In the genomic region with DNA sequence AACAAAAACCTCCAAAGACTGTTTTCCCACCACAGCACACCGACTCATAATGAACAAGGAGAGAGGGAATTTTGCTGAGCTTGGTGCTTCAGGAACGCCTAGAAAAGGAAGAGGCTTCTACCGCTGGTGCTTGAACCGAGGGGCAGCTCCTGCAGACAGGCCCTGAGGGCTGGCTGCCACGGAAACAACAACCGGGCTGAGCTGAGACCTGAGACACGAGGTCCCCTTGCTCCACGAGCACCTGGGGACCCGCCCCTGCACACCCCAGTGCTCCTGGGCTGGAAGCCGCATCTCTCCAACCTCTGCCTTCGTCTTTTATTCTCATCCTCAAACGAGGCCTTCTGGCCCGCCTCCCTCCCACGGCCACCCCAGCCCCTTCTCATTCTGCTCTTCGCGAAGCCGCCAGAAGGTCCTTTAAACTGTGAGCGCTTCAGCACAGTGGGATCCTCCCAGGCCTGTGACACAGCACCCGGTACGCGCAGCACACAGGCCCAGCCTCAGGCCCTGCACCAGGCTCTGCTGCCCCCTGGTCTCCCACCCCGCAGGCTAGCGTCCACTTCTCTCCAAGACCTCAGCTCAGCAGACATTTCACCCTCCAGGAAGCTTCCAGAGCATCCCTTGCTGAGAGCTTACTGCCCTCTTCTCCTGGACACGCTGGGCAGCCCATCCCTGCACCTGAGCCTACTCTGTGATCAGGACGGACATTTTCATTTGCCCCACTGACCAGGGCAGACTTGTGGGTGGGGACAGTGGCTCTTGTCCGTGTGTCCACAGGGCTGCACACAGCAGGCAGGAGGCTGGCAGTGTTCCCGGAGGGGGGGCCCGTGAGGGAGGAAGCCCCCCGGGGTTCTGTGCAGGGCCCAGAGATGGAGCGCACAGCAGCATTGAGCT, we compare ENCODE assay signal across 14 cellular contexts.
DNase-seq lines count a peak whose midpoint lies in the region; FAIRE-seq and TF ChIP-seq lines count a peak whose summit lies in the region.
"Had no signal": no experiment of that assay in that cellular context is flagged by ENCODE, and none has a peak within 500 bp of the region (broad histone marks: within the 10 kb centered on the region; RNA-seq: fewer than 3 reads in every experiment).

No MANE protein-coding gene starts in this region.

- H3K27ac ChIP-seq in BLaER1 treated with 17β-estradiol and CSF1 and Interleukin-3, amounts not matched to agents 10 nM and 100 nM, result peak overlapping the region in 6 of 11 experiments; percentile 15 to 51 (median 30); a peak in 8 of 22 replicates
- H3K27ac ChIP-seq in HUES6 (ENCODE audit: low read depth, low read length), result peak overlapping the region; percentile 31; the same call in 1 of the 2 replicates
- H3K27ac ChIP-seq in astrocyte (ENCODE audit: low read depth, low read length), result peak overlapping the region; percentile 84
- H3K27ac ChIP-seq: psoas muscle had no signal

- H3K27ac Mint-ChIP-seq in astrocyte (ENCODE audit: unreplicated experiment), result peak overlapping the region; percentile 59
- H3K27ac Mint-ChIP-seq: stimulated activated naive CD8-positive, alpha-beta T cell treated with anti-CD3 and anti-CD28 coated beads, Interleukin-15, amount 100 ng/mL, for 72 hours had no signal

- H4K20me1 ChIP-seq in BLaER1 treated with 17β-estradiol and CSF1 and Interleukin-3, amounts not matched to agents 10 nM and 100 nM, result peaks cover 0 to 38% (median 8%) of the 10 kb centered on the region in 11 experiments; a peak in 7 of 22 replicates
- H4K20me1 ChIP-seq in astrocyte (ENCODE audit: insufficient read depth, low read length), result no peaks in the 10 kb centered on the region

- H3K27me3 Mint-ChIP-seq in astrocyte (ENCODE audit: low read depth, unreplicated experiment), result peaks cover 10% of the 10 kb centered on the region

- H3K4me3 ChIP-seq in BLaER1 treated with 17β-estradiol and CSF1 and Interleukin-3, amounts not matched to agents 10 nM and 100 nM, result no peak overlapping the region
- H3K4me3 ChIP-seq in HUES6 (ENCODE audit: low read depth, low read length) (no peak overlapping the region), astrocyte (ENCODE audit: insufficient read depth, low read depth, low read length) (no peak overlapping the region)
- H3K4me3 ChIP-seq: HAP-1, psoas muscle had no signal

- H3K36me3 Mint-ChIP-seq in astrocyte (ENCODE audit: low read depth, unreplicated experiment), result no peaks in the 10 kb centered on the region

- in situ Hi-C loops in GM13977 (cut with MboI; ENCODE audit: low pct_unique_long_range_greater_than_20kb, low sequenced_read_pairs, unreplicated experiment), result no loop called here

- no peak for TF ChIP-seq CTCF in astrocyte (IDR thresholded peaks at IDR 0.05; ENCODE audit: insufficient read depth, low read depth, low read length)
- TF ChIP-seq CTCF in GM13977 (IDR thresholded peaks at IDR 0.05; ENCODE audit: extremely low read depth, insufficient read depth, missing control alignments), result no peak

- no peak overlapping the region for H3K4me3 Mint-ChIP-seq in astrocyte (ENCODE audit: unreplicated experiment)
- H3K4me3 Mint-ChIP-seq: stimulated activated naive CD8-positive, alpha-beta T cell treated with anti-CD3 and anti-CD28 coated beads, Interleukin-15, amount 100 ng/mL, for 72 hours had no signal

- no peaks in the 10 kb centered on the region for H3K79me2 ChIP-seq in astrocyte (ENCODE audit: insufficient read depth, low read length)

- peaks cover 20% of the 10 kb centered on the region for H3K4me1 Mint-ChIP-seq in astrocyte (ENCODE audit: low read depth, unreplicated experiment)
- H3K4me1 Mint-ChIP-seq: stimulated activated naive CD8-positive, alpha-beta T cell treated with anti-CD3 and anti-CD28 coated beads, Interleukin-15, amount 100 ng/mL, for 72 hours had no signal

- no peaks in the 10 kb centered on the region for H3K36me3 ChIP-seq in BLaER1 treated with 17β-estradiol and CSF1 and Interleukin-3, amounts not matched to agents 10 nM and 100 nM
- H3K36me3 ChIP-seq in HUES6 (ENCODE audit: control insufficient read depth, insufficient read depth, low read length), result no peaks in the 10 kb centered on the region
- H3K36me3 ChIP-seq in astrocyte (ENCODE audit: insufficient read depth, low read length), result no peaks in the 10 kb centered on the region
- H3K36me3 ChIP-seq: BE2C, HAP-1 had no signal

- 0 out of 22 replicates have a peak, but pooled peaks cover 0 to 4% (median 0%) of the 10 kb centered on the region in 11 experiments for H3K9me3 ChIP-seq in BLaER1 treated with 17β-estradiol and CSF1 and Interleukin-3, amounts not matched to agents 10 nM and 100 nM (replicated peaks in 1 of 11)
- H3K9me3 ChIP-seq in HUES6 (ENCODE audit: control insufficient read depth, insufficient read depth, low read depth, low read length) (peaks cover 12% of the 10 kb centered on the region; the same call in 1 of the 2 replicates), astrocyte (ENCODE audit: insufficient read depth, low read depth, low read length) (peaks cover 3% of the 10 kb centered on the region)
- H3K9me3 ChIP-seq: BE2C, HAP-1, psoas muscle had no signal

- DNase-seq in astrocyte (ENCODE audit: low read depth) (no peak), mesenteric fat pad (ENCODE audit: low spot score) (peak; percentile 68), GM13977 (ENCODE audit: low spot score) (no peak), NCI-H2227 (lab: John Stamatoyannopoulos, UW; ENCODE audit: unreplicated experiment) (no peak), NCI-H1930 (lab: John Stamatoyannopoulos, UW) (no peak), NCI-H1048 (lab: John Stamatoyannopoulos, UW) (no peak)
- DNase-seq: activated CD4-positive, CD25-positive, alpha-beta regulatory T cell treated with anti-CD3 and anti-CD28 coated beads, Interleukin-2, amount 50 U/mL, for 72 hours; hippocampal formation; stimulated activated naive CD8-positive, alpha-beta T cell treated with anti-CD3 and anti-CD28 coated beads, Interleukin-15, amount 100 ng/mL, for 72 hours had no signal

- peaks cover 0 to 51% (median 0%) of the 10 kb centered on the region in 11 experiments; a peak in 7 of 22 replicates for H3K27me3 ChIP-seq in BLaER1 treated with 17β-estradiol and CSF1 and Interleukin-3, amounts not matched to agents 10 nM and 100 nM
- H3K27me3 ChIP-seq in HUES6 (ENCODE audit: control insufficient read depth, insufficient read depth, low read length) (no peaks in the 10 kb centered on the region), astrocyte (ENCODE audit: insufficient read depth, low read length) (no peaks in the 10 kb centered on the region)
- H3K27me3 ChIP-seq: BE2C had no signal

- peak overlapping the region; percentile 40 to 86 (median 81) for H3K4me2 ChIP-seq in BLaER1 treated with 17β-estradiol and CSF1 and Interleukin-3, amounts not matched to agents 10 nM and 100 nM
- H3K4me2 ChIP-seq in astrocyte (ENCODE audit: low read length), result peak overlapping the region; percentile 62

- no peaks in the 10 kb centered on the region for H3K9me3 Mint-ChIP-seq in astrocyte (ENCODE audit: unreplicated experiment)
- H3K9me3 Mint-ChIP-seq: stimulated activated naive CD8-positive, alpha-beta T cell treated with anti-CD3 and anti-CD28 coated beads, Interleukin-15, amount 100 ng/mL, for 72 hours had no signal

- peak overlapping the region; percentile 1 for H2AFZ ChIP-seq in astrocyte (ENCODE audit: low read depth, low read length)

- H3K4me1 ChIP-seq in BLaER1 treated with 17β-estradiol and CSF1 and Interleukin-3, amounts not matched to agents 10 nM and 100 nM, result peaks cover 46 to 82% (median 75%) of the 10 kb centered on the region in 10 experiments
- H3K4me1 ChIP-seq in HUES6 (ENCODE audit: control insufficient read depth, insufficient read depth, low read length) (peaks cover 33% of the 10 kb centered on the region), astrocyte (ENCODE audit: insufficient read depth, low read length) (peaks cover 44% of the 10 kb centered on the region)
- H3K4me1 ChIP-seq: HAP-1, psoas muscle had no signal

- FAIRE-seq in astrocyte (lab: Jason Lieb, UNC), result no peak

- H3K9ac ChIP-seq in BLaER1 treated with 17β-estradiol and CSF1 and Interleukin-3, amounts not matched to agents 10 nM and 100 nM, result peak overlapping the region in 6 of 11 experiments; percentile 1 to 39 (median 22); a peak in 7 of 22 replicates
- peak overlapping the region; percentile 30 for H3K9ac ChIP-seq in HUES6 (ENCODE audit: low read length)
- H3K9ac ChIP-seq in astrocyte (ENCODE audit: low read length), result peak overlapping the region; percentile 82

Comparison
In these comparisons a context has a peak if more than half of its experiments do, and no peak if none do; other contexts are left out.
1. H3K27ac ChIP-seq: peak in every context shown above with its lines; median percentile 84 in astrocyte; 31 in HUES6; 30 in BLaER1 treated with 17β-estradiol and CSF1 and Interleukin-3, amounts not matched to agents 10 nM and 100 nM.
2. H3K9ac ChIP-seq: peak in every context shown above with its lines; median percentile 82 in astrocyte; 30 in HUES6; 22 in BLaER1 treated with 17β-estradiol and CSF1 and Interleukin-3, amounts not matched to agents 10 nM and 100 nM.